Comparison of ENCODE assay signal across 15 cellular contexts in genomic region chr7:29484280-29484679, GRCh38.
DNase-seq lines count a peak whose midpoint lies in the region; ATAC-seq and TF ChIP-seq lines count a peak whose summit lies in the region.
"Had no signal": no experiment of that assay in that cellular context is flagged by ENCODE, and none has a peak within 500 bp of the region (broad histone marks: within the 10 kb centered on the region; RNA-seq: fewer than 3 reads in every experiment).

No MANE protein-coding gene starts in this region.

- intact Hi-C loops in left cardiac atrium (cut with DNase I): no loop called here

- TF ChIP-seq CTCF in Peyer's patch (IDR thresholded peaks at IDR 0.05): no peak

- peak in 1 of 2 donors; percentile 27 for TF ChIP-seq POLR2A in Peyer's patch (IDR thresholded peaks at IDR 0.05)
- TF ChIP-seq POLR2A in GM18505 (IDR thresholded peaks at IDR 0.05; ENCODE audit: borderline replicate concordance, extremely low read depth, insufficient read depth, insufficient read length): no peak

- H3K4me3 ChIP-seq in Peyer's patch: peak overlapping the region in 2 of 4 donors; percentile 45 to 50

- H3K27ac ChIP-seq in Peyer's patch (peak overlapping the region in 3 of 4 donors; percentile 21 to 75 (median 64)), cingulate gyrus (ENCODE audit: low read depth, low read length) (peak overlapping the region; percentile 98), layer of hippocampus (ENCODE audit: low read depth, low read length) (peak overlapping the region; percentile 96), temporal lobe (ENCODE audit: low read depth, low read length) (peak overlapping the region; percentile 99)
- H3K27ac ChIP-seq: C4-2B had no signal

- no peak for ATAC-seq in stimulated activated naive CD8-positive, alpha-beta T cell treated with anti-CD3 and anti-CD28 coated beads, Interleukin-15, Interleukin-2, amounts not matched to agents 100 U/mL and 50 U/mL, for 24 hours
- no peak for ATAC-seq in GM18505 (IDR thresholded peaks at IDR 0.05; ENCODE audit: unreplicated experiment)
- ATAC-seq in left cardiac atrium: no peak

- peaks cover 0 to 33% (median 0%) of the 10 kb centered on the region in 4 donors for H3K4me1 ChIP-seq in Peyer's patch

- H3K9me3 ChIP-seq in Peyer's patch: no peaks in the 10 kb centered on the region

- no peak for DNase-seq in Peyer's patch
- no peak for DNase-seq in stimulated activated naive CD8-positive, alpha-beta T cell treated with anti-CD3 and anti-CD28 coated beads, Interleukin-15, Interleukin-2, amounts not matched to agents 100 U/mL and 50 U/mL, for 24 hours
- DNase-seq in left cardiac atrium: no peak
- DNase-seq: DMS153, HFFc6, Kasumi-1, NCI-H1105, NCI-H1694, NCI-H510A treated with DMSO at 0.1 percent for 48 hours, SIG-M5 had no signal

- H3K27me3 ChIP-seq in Peyer's patch (no peaks in the 10 kb centered on the region), layer of hippocampus (ENCODE audit: control insufficient read depth, insufficient read depth, low read length) (no peaks in the 10 kb centered on the region)

- H3K36me3 ChIP-seq in Peyer's patch: no peaks in the 10 kb centered on the region
